ENCODE assay signal across 11 cellular contexts in the genomic region with DNA sequence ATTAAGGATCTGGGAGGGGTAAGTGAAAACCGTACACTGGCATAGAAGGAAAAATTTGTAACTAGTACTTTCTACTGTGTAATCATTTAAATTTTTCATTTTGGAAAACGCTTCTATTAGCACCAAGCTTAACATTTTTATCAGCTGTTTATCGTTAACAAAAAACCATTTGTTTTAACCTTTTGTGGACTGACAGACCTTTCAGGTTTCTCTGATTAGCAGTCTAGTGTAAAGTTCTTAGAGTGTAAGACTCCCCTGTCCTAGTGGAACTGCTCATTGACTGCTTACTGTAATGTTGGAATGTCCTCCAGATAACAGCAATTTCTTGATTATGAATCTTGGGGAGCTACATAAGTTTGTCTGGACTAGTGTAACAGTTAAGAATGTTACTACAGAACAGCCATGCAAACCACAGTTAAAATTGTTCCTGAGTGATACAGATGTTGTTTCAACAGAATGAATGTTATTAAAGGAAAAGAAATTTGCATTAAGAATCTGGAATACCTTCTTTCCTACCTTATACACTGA. TPM values are rescaled to one million over a fixed set of nuclear protein-coding genes. Genes with fewer than 3 reads are reported as not detected.
DNase-seq lines count a peak whose midpoint lies in the region; ATAC-seq and TF ChIP-seq lines count a peak whose summit lies in the region.
"Had no signal": no experiment of that assay in that cellular context is flagged by ENCODE, and none has a peak within 500 bp of the region (broad histone marks: within the 10 kb centered on the region; RNA-seq: fewer than 3 reads in every experiment).

No MANE protein-coding gene starts in this region.

- H3K27ac Mint-ChIP-seq in CD4-positive, alpha-beta T cell, result no peak overlapping the region
- H3K27ac Mint-ChIP-seq in activated T-helper 17 cell treated with anti-CD3 and anti-CD28 coated beads, Interleukin-2, amount 50 U/mL, for 72 hours, result peak overlapping the region; percentile 96
- H3K27ac Mint-ChIP-seq in CD14-positive monocyte, result no peak overlapping the region

- H3K36me3 Mint-ChIP-seq in CD4-positive, alpha-beta T cell (ENCODE audit: low read depth), result peaks cover 60% of the 10 kb centered on the region
- H3K36me3 Mint-ChIP-seq in activated T-helper 17 cell treated with anti-CD3 and anti-CD28 coated beads, Interleukin-2, amount 50 U/mL, for 72 hours (ENCODE audit: low read depth), result peaks cover 74% of the 10 kb centered on the region
- H3K36me3 Mint-ChIP-seq in CD14-positive monocyte, result peaks cover 11 to 18% of the 10 kb centered on the region in 2 donors

- H3K4me1 Mint-ChIP-seq in CD4-positive, alpha-beta T cell (ENCODE audit: low read depth), result peaks cover 63% of the 10 kb centered on the region
- H3K4me1 Mint-ChIP-seq in activated T-helper 17 cell treated with anti-CD3 and anti-CD28 coated beads, Interleukin-2, amount 50 U/mL, for 72 hours, result peaks cover 36% of the 10 kb centered on the region
- H3K4me1 Mint-ChIP-seq in CD14-positive monocyte, result peaks cover 33% of the 10 kb centered on the region

- no peaks in the 10 kb centered on the region for H3K9me3 Mint-ChIP-seq in CD4-positive, alpha-beta T cell
- H3K9me3 Mint-ChIP-seq in activated T-helper 17 cell treated with anti-CD3 and anti-CD28 coated beads, Interleukin-2, amount 50 U/mL, for 72 hours, result no peaks in the 10 kb centered on the region
- peaks cover 0 to 3% (median 0%) of the 10 kb centered on the region in 7 donors for H3K9me3 Mint-ChIP-seq in CD14-positive monocyte

- no peak for TF ChIP-seq POLR2A in body of pancreas (IDR thresholded peaks at IDR 0.05)

- CTCF ChIA-PET in CD4-positive, alpha-beta T cell (lab: Charles Lee), result no interaction called here

- H3K36me3 ChIP-seq in kidney epithelial cell (ENCODE audit: control insufficient read depth, insufficient read depth, low read length) (no peaks in the 10 kb centered on the region), body of pancreas (replicated peaks in 1 of 2; ENCODE audit: insufficient read depth in 1 of 2, low read depth in 2 of 2) (no peaks in the 10 kb centered on the region)

- no peak overlapping the region for H3K27ac ChIP-seq in CD4-positive, alpha-beta T cell (ENCODE audit: low read depth, low read length)
- no peak overlapping the region for H3K27ac ChIP-seq in body of pancreas

- H3K4me3 Mint-ChIP-seq in CD4-positive, alpha-beta T cell, result peak overlapping the region; percentile 74
- peak overlapping the region; percentile 80 for H3K4me3 Mint-ChIP-seq in activated T-helper 17 cell treated with anti-CD3 and anti-CD28 coated beads, Interleukin-2, amount 50 U/mL, for 72 hours
- no peak overlapping the region for H3K4me3 Mint-ChIP-seq in CD14-positive monocyte

- no peak for ATAC-seq in CD4-positive, alpha-beta T cell (ENCODE audit: poor library complexity)
- ATAC-seq in activated T-helper 17 cell treated with anti-CD3 and anti-CD28 coated beads, Interleukin-2, amount 50 U/mL, for 72 hours (replicated peaks), result no peak
- ATAC-seq in body of pancreas, result no peak

- H3K27me3 Mint-ChIP-seq in CD4-positive, alpha-beta T cell, result no peaks in the 10 kb centered on the region
- H3K27me3 Mint-ChIP-seq in activated T-helper 17 cell treated with anti-CD3 and anti-CD28 coated beads, Interleukin-2, amount 50 U/mL, for 72 hours, result no peaks in the 10 kb centered on the region
- peaks cover 0 to 2% (median 0%) of the 10 kb centered on the region in 3 donors for H3K27me3 Mint-ChIP-seq in CD14-positive monocyte (ENCODE audit: low read depth in 3 of 3)

- WGBS in body of pancreas, 2 donors, result 40 to 43% methylated on average over 3 of the region's 3 CpGs

- intact Hi-C loops in CD4-positive, alpha-beta T cell (cut with DNase I, micrococcal nuclease), result loop anchor here (5.0 to 10.0 kb wide), 6 partner anchors 251 to 823 kb away; partner anchors contain the start of genes TMEM243 (in 2 of the 2), CROT (in 1 of the 2), ELAPOR2 (in 1 of the 2) and RUNDC3B (in 1 of the 2)
- intact Hi-C loops in body of pancreas (cut with DNase I) (no loop called here), CD14-positive monocyte (cut with micrococcal nuclease) (loop anchor here in 1 of 2 donors (10.0 kb wide), 1 partner anchor 723 kb away; the partner anchor contains the start of gene DMTF1)

- POLR2A ChIA-PET in CD4-positive, alpha-beta T cell (lab: Charles Lee), result no interaction called here

- no peak for DNase-seq in CD4-positive, alpha-beta T cell
- DNase-seq in HT-29 (ENCODE audit: low spot score), result peak; percentile 42
- DNase-seq in kidney epithelial cell (ENCODE audit: low read depth), result no peak
- no peak for DNase-seq in body of pancreas
- DNase-seq in CD14-positive monocyte (ENCODE audit: low spot score), result no peak
- no peak for DNase-seq in NCI-H2081 treated with DMSO at 0.1 percent for 48 hours (lab: John Stamatoyannopoulos, UW)
- no peak for DNase-seq in KG1 (lab: John Stamatoyannopoulos, UW)
- DNase-seq: activated CD4-positive, CD25-positive, alpha-beta regulatory T cell; NCI-H146; occipital lobe had no signal

- peaks cover 27% of the 10 kb centered on the region for H3K4me1 ChIP-seq in body of pancreas

- peak overlapping the region; percentile 54 for H3K4me3 ChIP-seq in kidney epithelial cell (ENCODE audit: low read depth, low read length)
- no peak overlapping the region for H3K4me3 ChIP-seq in body of pancreas

- TF ChIP-seq CTCF in CD4-positive, alpha-beta T cell (IDR thresholded peaks at IDR 0.05), result no peak
- TF ChIP-seq CTCF in kidney epithelial cell (IDR thresholded peaks at IDR 0.05; ENCODE audit: insufficient read depth, low read length, poor library complexity, severe bottlenecking), result no peak
- no peak for TF ChIP-seq CTCF in body of pancreas (IDR thresholded peaks at IDR 0.05)
- no peak for TF ChIP-seq CTCF in CD14-positive monocyte (IDR thresholded peaks at IDR 0.05)

- no peaks in the 10 kb centered on the region for H3K9me3 ChIP-seq in CD4-positive, alpha-beta T cell (ENCODE audit: control insufficient read depth, low read length)
- H3K9me3 ChIP-seq in body of pancreas, result no peaks in the 10 kb centered on the region

- H3K27me3 ChIP-seq in CD4-positive, alpha-beta T cell (ENCODE audit: control insufficient read depth, insufficient read depth, low read length), result no peaks in the 10 kb centered on the region
- H3K27me3 ChIP-seq in kidney epithelial cell (ENCODE audit: control insufficient read depth, insufficient read depth, low read length) (no peaks in the 10 kb centered on the region), body of pancreas (no peaks in the 10 kb centered on the region)

RNA-seq across cellular contexts. Expression of gene DBF4, which starts 2.0 kb away (rescaled TPM):
- 10 to 100 TPM; 58.1 to 61.9 TPM for total RNA-seq in CD4-positive, alpha-beta T cell
- 44.5 and 48.2 TPM in 2 replicates for total RNA-seq in HT-29 (2014; rRNA removed; shearing (Covaris generic))
- total RNA-seq in activated T-helper 17 cell treated with anti-CD3 and anti-CD28 coated beads, Interleukin-2, amount 50 U/mL, for 72 hours, result 10 to 100 TPM; 50.8 to 76.4 TPM
- 17.0 and 22.8 TPM in 2 replicates for total RNA-seq in kidney epithelial cell
- total RNA-seq in body of pancreas, result 1 to 10 TPM; 4.3 to 8.6 TPM
- 1 to 10 TPM; 6.7 to 7.3 TPM for polyA plus RNA-seq in CD14-positive monocyte

RNA-seq across cellular contexts. Expression of gene SLC25A40, which starts 2.1 kb away (rescaled TPM):
- 10 to 100 TPM in 1 of 2 experiments, 1 to 10 TPM in 1; 9.4 to 11.1 TPM for total RNA-seq in CD4-positive, alpha-beta T cell
- 5.9 and 14.6 TPM in 2 replicates for total RNA-seq in HT-29 (2014; rRNA removed; shearing (Covaris generic))
- 10 to 100 TPM; 45.1 to 47.1 TPM for total RNA-seq in activated T-helper 17 cell treated with anti-CD3 and anti-CD28 coated beads, Interleukin-2, amount 50 U/mL, for 72 hours
- 10.5 and 25.3 TPM in 2 replicates for total RNA-seq in kidney epithelial cell
- 10 to 100 TPM; 11.2 to 33.3 TPM for total RNA-seq in body of pancreas
- polyA plus RNA-seq in CD14-positive monocyte, result 10 to 100 TPM; 26.2 to 36.3 TPM

RNA-seq across cellular contexts. Expression of gene ADAM22, which starts 55.8 kb away (rescaled TPM):
- total RNA-seq in CD4-positive, alpha-beta T cell, result under 1 TPM; 0.60 to 0.64 TPM
- 10.4 and 12.3 TPM in 2 replicates for total RNA-seq in HT-29 (2014; rRNA removed; shearing (Covaris generic))
- total RNA-seq in activated T-helper 17 cell treated with anti-CD3 and anti-CD28 coated beads, Interleukin-2, amount 50 U/mL, for 72 hours, result under 1 TPM; 0.32 to 0.82 TPM
- total RNA-seq in kidney epithelial cell (0.89 and 1.4 TPM in 2 replicates), body of pancreas (1 to 10 TPM; 1.0 to 3.6 TPM)
- polyA plus RNA-seq in CD14-positive monocyte, result under 1 TPM in 1 of 2 donors, not detected in 1; 0.17 TPM

Comparison
In these comparisons a context has a peak if more than half of its experiments do, and no peak if none do; other contexts are left out.
1. H3K4me3 Mint-ChIP-seq: peak in CD4-positive, alpha-beta T cell (single experiment) and activated T-helper 17 cell treated with anti-CD3 and anti-CD28 coated beads, Interleukin-2, amount 50 U/mL, for 72 hours (single experiment); none in CD14-positive monocyte (0 of 2).